13 cellular contexts compared by ENCODE assay signal in the genomic region with DNA sequence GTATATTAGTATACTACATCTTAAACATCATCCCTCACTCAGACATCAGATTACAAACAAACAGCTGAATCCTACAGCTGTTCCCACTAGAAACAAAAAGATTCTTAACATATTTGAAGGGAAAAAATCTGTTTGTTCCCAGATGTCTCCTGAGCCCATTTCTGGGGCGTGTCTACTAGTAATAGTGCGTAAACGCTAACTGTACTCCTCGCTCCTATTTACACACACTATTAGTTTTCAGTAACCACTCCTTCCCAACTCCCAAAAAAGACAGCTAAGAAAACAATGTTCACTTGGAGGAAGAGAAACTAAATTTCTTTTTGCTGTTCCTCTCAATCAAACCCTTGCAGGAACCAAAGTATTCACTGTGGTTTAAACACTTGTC.
DNase-seq lines count a peak whose midpoint lies in the region; ATAC-seq, FAIRE-seq and TF ChIP-seq lines count a peak whose summit lies in the region.
"Had no signal": no experiment of that assay in that cellular context is flagged by ENCODE, and none has a peak within 500 bp of the region (broad histone marks: within the 10 kb centered on the region; RNA-seq: fewer than 3 reads in every experiment).

No MANE protein-coding gene starts in this region.

- H3K4me1 ChIP-seq in right atrium auricular region (peaks cover 0 to 20% of the 10 kb centered on the region in 2 donors), spleen (peaks cover 23 to 77% (median 37%) of the 10 kb centered on the region in 6 donors), small intestine (ENCODE audit: control insufficient read depth in 2 of 2, insufficient read depth in 1 of 2, low read depth in 1 of 2, low read length in 1 of 2) (no peaks in the 10 kb centered on the region)

- DNase-seq in activated CD4-positive, alpha-beta T cell treated with anti-CD3 and anti-CD28 coated beads, Interleukin-2, amount 10 ng/mL, durations not matched to agents 24 days and 14 days, result peak; percentile 52
- no peak for DNase-seq in activated CD4-positive, alpha-beta T cell treated with anti-CD3 and anti-CD28 coated beads for 4 hours
- DNase-seq in T-helper 17 cell (no peak), right atrium auricular region (ENCODE audit: low spot score) (no peak), spleen (no peak), osteocyte (ENCODE audit: extremely low spot score, unreplicated experiment) (no peak), small intestine (no peak), islet precursor cell (no peak)
- DNase-seq: GDM1; NCI-H510A treated with DMSO at 0.1 percent for 48 hours; stimulated activated CD4-positive, alpha-beta T cell treated with anti-CD3 and anti-CD28 coated beads, Interleukin-2, amount 100 ng/mL, for 24 hours had no signal

- H3K4me3 ChIP-seq in right atrium auricular region, result no peak overlapping the region
- peak overlapping the region in 1 of 8 donors; percentile 17 for H3K4me3 ChIP-seq in spleen
- no peak overlapping the region for H3K4me3 ChIP-seq in small intestine (ENCODE audit: low read depth in 1 of 2, low read length in 2 of 2)

- H3K4me1 Mint-ChIP-seq in activated CD4-positive, alpha-beta T cell treated with anti-CD3 and anti-CD28 coated beads, Interleukin-2, amount 10 ng/mL, durations not matched to agents 24 days and 14 days, result peaks cover 62% of the 10 kb centered on the region
- H3K4me1 Mint-ChIP-seq in T-helper 17 cell (peaks cover 32% of the 10 kb centered on the region), osteocyte (ENCODE audit: unreplicated experiment) (peaks cover 5% of the 10 kb centered on the region)

- no peak for ATAC-seq in T-helper 17 cell
- ATAC-seq: esophagus mucosa had no signal

- H3K36me3 ChIP-seq in right atrium auricular region (no peaks in the 10 kb centered on the region), spleen (no peaks in the 10 kb centered on the region), small intestine (ENCODE audit: control insufficient read depth in 2 of 2, insufficient read depth in 2 of 2, low read length in 2 of 2) (no peaks in the 10 kb centered on the region)
- H3K36me3 ChIP-seq: neutrophil had no signal

- no peaks in the 10 kb centered on the region for H3K9me3 Mint-ChIP-seq in activated CD4-positive, alpha-beta T cell treated with anti-CD3 and anti-CD28 coated beads, Interleukin-2, amount 10 ng/mL, durations not matched to agents 24 days and 14 days
- no peaks in the 10 kb centered on the region for H3K9me3 Mint-ChIP-seq in osteocyte (ENCODE audit: unreplicated experiment)

- 24 to 38% (median 30%) methylated on average over 4 of the region's 4 CpGs for WGBS in spleen, 5 donors
- WGBS in small intestine, 3 donors, result 29 to 60% (median 35%) methylated on average over 4 of the region's 4 CpGs

- TF ChIP-seq POLR2A in spleen (IDR thresholded peaks at IDR 0.05), result no peak

- no peaks in the 10 kb centered on the region for H3K27me3 Mint-ChIP-seq in activated CD4-positive, alpha-beta T cell treated with anti-CD3 and anti-CD28 coated beads, Interleukin-2, amount 10 ng/mL, durations not matched to agents 24 days and 14 days
- H3K27me3 Mint-ChIP-seq in T-helper 17 cell (no peaks in the 10 kb centered on the region), osteocyte (ENCODE audit: unreplicated experiment) (peaks cover 29% of the 10 kb centered on the region)

- intact Hi-C loops in activated CD4-positive, alpha-beta T cell treated with anti-CD3 and anti-CD28 coated beads, Interleukin-2, amount 10 ng/mL, durations not matched to agents 24 days and 14 days (cut with micrococcal nuclease), result loop anchor here (5.0 kb wide), 1 partner anchor 151 kb away; no protein-coding TSS in a partner anchor
- intact Hi-C loops in spleen (cut with DNase I; ENCODE audit: low total_unique reads), result no loop called here

- H3K27me3 ChIP-seq in right atrium auricular region (no peaks in the 10 kb centered on the region), spleen (replicated peaks in 1 of 7) (no peaks in the 10 kb centered on the region), small intestine (ENCODE audit: control insufficient read depth in 2 of 2, insufficient read depth in 2 of 2, low read length in 2 of 2) (no peaks in the 10 kb centered on the region)

- peak overlapping the region; percentile 77 for H3K27ac Mint-ChIP-seq in activated CD4-positive, alpha-beta T cell treated with anti-CD3 and anti-CD28 coated beads, Interleukin-2, amount 10 ng/mL, durations not matched to agents 24 days and 14 days
- H3K27ac Mint-ChIP-seq in T-helper 17 cell (peak overlapping the region; percentile 93), osteocyte (ENCODE audit: unreplicated experiment) (no peak overlapping the region)

- TF ChIP-seq CTCF in right atrium auricular region (IDR thresholded peaks at IDR 0.05) (no peak), spleen (IDR thresholded peaks at IDR 0.05 in 8 of 11, conservative IDR thresholded peaks at IDR 0.05 in 3 of 11) (no peak), osteocyte (IDR thresholded peaks at IDR 0.05) (no peak)

- FAIRE-seq in small intestine (lab: Jason Lieb, UNC), result no peak

- peak overlapping the region; percentile 47 for H3K4me3 Mint-ChIP-seq in activated CD4-positive, alpha-beta T cell treated with anti-CD3 and anti-CD28 coated beads, Interleukin-2, amount 10 ng/mL, durations not matched to agents 24 days and 14 days
- H3K4me3 Mint-ChIP-seq in T-helper 17 cell (peak overlapping the region; percentile 50), osteocyte (ENCODE audit: unreplicated experiment) (no peak overlapping the region)

- H3K9me3 ChIP-seq in T-helper 17 cell (ENCODE audit: control insufficient read depth, low read length, poor library complexity, severe bottlenecking) (no peaks in the 10 kb centered on the region), right atrium auricular region (peaks cover 0 to 5% of the 10 kb centered on the region in 2 donors), spleen (peaks cover 0 to 4% (median 0%) of the 10 kb centered on the region in 8 donors), small intestine (ENCODE audit: control insufficient read depth, low read depth) (no peaks in the 10 kb centered on the region)
- H3K9me3 ChIP-seq: neutrophil had no signal

- peaks cover 19% of the 10 kb centered on the region for H3K36me3 Mint-ChIP-seq in activated CD4-positive, alpha-beta T cell treated with anti-CD3 and anti-CD28 coated beads, Interleukin-2, amount 10 ng/mL, durations not matched to agents 24 days and 14 days (ENCODE audit: low read depth)
- H3K36me3 Mint-ChIP-seq in T-helper 17 cell (ENCODE audit: low read depth), result peaks cover 4% of the 10 kb centered on the region
- no peaks in the 10 kb centered on the region for H3K36me3 Mint-ChIP-seq in osteocyte (ENCODE audit: unreplicated experiment)

- H3K27ac ChIP-seq in right atrium auricular region (peak overlapping the region; percentile 10 to 49), spleen (peak overlapping the region; percentile 17 to 79 (median 66)), small intestine (ENCODE audit: low read depth in 1 of 2, low read length in 1 of 2) (no peak overlapping the region)
- H3K27ac ChIP-seq: neutrophil had no signal

Comparison
In these comparisons a context has a peak if more than half of its experiments do, and no peak if none do; other contexts are left out.
1. H3K27ac ChIP-seq: peak in right atrium auricular region (2 of 2) and spleen (8 of 8); none in small intestine (0 of 2).